Comparison of ENCODE assay signal across 8 cellular contexts in genomic region chr4:139453371-139454110, GRCh38. TPM values are rescaled to one million over a fixed set of nuclear protein-coding genes. Genes with fewer than 3 reads are reported as not detected.
DNase-seq lines count a peak whose midpoint lies in the region; ATAC-seq and TF ChIP-seq lines count a peak whose summit lies in the region.

No MANE protein-coding gene starts in this region.

- peaks cover 24% of the 10 kb centered on the region for H3F3A ChIP-seq in SK-N-SH (replicated peaks; ENCODE audit: insufficient read depth)

- no peak for TF ChIP-seq EP300 in SK-N-SH (IDR thresholded peaks at IDR 0.05; ENCODE audit: borderline replicate concordance in 1 of 2, low read depth in 1 of 2, low read length in 1 of 2)

- H3K4me1 Mint-ChIP-seq in activated naive CD8-positive, alpha-beta T cell (ENCODE audit: low read depth): peaks cover 58% of the 10 kb centered on the region

- peak overlapping the region; percentile 76 for H3K4me2 ChIP-seq in SK-N-SH

- WGBS in SK-N-SH (ENCODE audit: low lambda C conversion rate): 7% methylated on average over 3 of the region's 76 CpGs
- 0% methylated on average over 69 of the region's 76 CpGs; no CpG with 5 or more reads in 1 of the 2 donors for WGBS in testis, 2 donors

- TF ChIP-seq POLR2A in testis (IDR thresholded peaks at IDR 0.05): peak; percentile 21

- H3K9ac ChIP-seq in SK-N-SH: peak overlapping the region; percentile 75

- no peaks in the 10 kb centered on the region for H3K9me3 Mint-ChIP-seq in activated naive CD8-positive, alpha-beta T cell (ENCODE audit: low read depth)

- H3K27ac Mint-ChIP-seq in activated naive CD8-positive, alpha-beta T cell: peak overlapping the region; percentile 98

- H3K27ac ChIP-seq in SK-N-SH (ENCODE audit: low read depth in 2 of 2, low read length in 1 of 2): peak overlapping the region; percentile 88 to 96
- H3K27ac ChIP-seq in testis: peak overlapping the region; percentile 95 to 98

- H2AFZ ChIP-seq in SK-N-SH (ENCODE audit: low read depth): peak overlapping the region; percentile 84

- CTCF ChIA-PET in SK-N-SH (lab: Yijun Ruan, JAX): interaction anchor here (0.9 to 1.7 kb wide), 5 partner anchors 9 to 423 kb away, joined by 3 to 6 read pairs (median 3); no protein-coding TSS in a partner anchor

- no peaks in the 10 kb centered on the region for H3K9me2 ChIP-seq in SK-N-SH

- POLR2A ChIA-PET in SK-N-SH (lab: Yijun Ruan, JAX): interaction anchor here (0.6 to 1.6 kb wide), 7 partner anchors 10 to 550 kb away, joined by 3 to 11 read pairs (median 3); partner anchors contain the start of gene SETD7

- peaks cover 63% of the 10 kb centered on the region for H3K79me2 ChIP-seq in SK-N-SH (ENCODE audit: insufficient read depth)

- intact Hi-C loops in testis (cut with DNase I; ENCODE audit: low total_unique reads): loop anchor here (10.0 kb wide), 1 partner anchor 159 kb away; no protein-coding TSS in a partner anchor

- H3K4me3 ChIP-seq in GM12864 (ENCODE audit: low read depth, low read length): peak overlapping the region; percentile 100
- H3K4me3 ChIP-seq in SK-N-SH (ENCODE audit: low read depth in 2 of 2, low read length in 1 of 2): peak overlapping the region; percentile 99 to 100
- peak overlapping the region; percentile 92 to 93 for H3K4me3 ChIP-seq in testis

- no peak for TF ChIP-seq RAD21 in SK-N-SH (IDR thresholded peaks at IDR 0.05; ENCODE audit: low read length)

- H3K4me3 Mint-ChIP-seq in activated naive CD8-positive, alpha-beta T cell: peak overlapping the region; percentile 95

- peaks cover 0 to 12% of the 10 kb centered on the region in 2 experiments for H3K36me3 ChIP-seq in SK-N-SH (replicated peaks in 1 of 2; ENCODE audit: control insufficient read depth in 1 of 2, insufficient read depth in 2 of 2, low read length in 1 of 2)
- H3K36me3 ChIP-seq in testis (ENCODE audit: low read depth, missing control alignments): no peaks in the 10 kb centered on the region

- H3K9me3 ChIP-seq in SK-N-SH (no peaks in the 10 kb centered on the region), testis (no peaks in the 10 kb centered on the region)

- no peaks in the 10 kb centered on the region for H3K36me3 Mint-ChIP-seq in activated naive CD8-positive, alpha-beta T cell

- DNase-seq in GM12864 (ENCODE audit: low read depth) (peak; percentile 93), NCI-H1092 (lab: John Stamatoyannopoulos, UW) (peak; percentile 96), SK-N-SH (peak; percentile 95), glomerular visceral epithelial cell (ENCODE audit: extremely low spot score) (peak; percentile 97), omental fat pad (ENCODE audit: low spot score) (peak; percentile 91), testis (peak; percentile 98)

- H3K4me1 ChIP-seq in SK-N-SH (ENCODE audit: control insufficient read depth in 1 of 2, insufficient read depth in 2 of 2, low read depth in 1 of 2, low read length in 1 of 2) (peaks cover 16 to 17% of the 10 kb centered on the region in 2 experiments; a peak in 3 of 4 replicates), testis (peaks cover 29% of the 10 kb centered on the region)

- peak; percentile 88 for ATAC-seq in HG02623 (IDR thresholded peaks at IDR 0.05; ENCODE audit: unreplicated experiment)
- ATAC-seq in omental fat pad (ENCODE audit: low FRiP score): peak; percentile 98

- TF ChIP-seq CTCF in GM12864 (IDR thresholded peaks at IDR 0.05; ENCODE audit: low read depth, low read length, missing control alignments) (no peak), SK-N-SH (IDR thresholded peaks at IDR 0.05) (peak; percentile 36; the same call in 1 of the 2 replicates), omental fat pad (IDR thresholded peaks at IDR 0.05) (peak in 1 of 3 donors; percentile 18), testis (IDR thresholded peaks at IDR 0.05) (peak in 1 of 3 experiments; percentile 10)

- H4K20me1 ChIP-seq in SK-N-SH (ENCODE audit: insufficient read depth): peaks cover 28% of the 10 kb centered on the region; the same call in 1 of the 2 replicates

- H3K27me3 Mint-ChIP-seq in activated naive CD8-positive, alpha-beta T cell: no peaks in the 10 kb centered on the region

- H3K27me3 ChIP-seq in SK-N-SH (ENCODE audit: insufficient read depth): no peaks in the 10 kb centered on the region
- H3K27me3 ChIP-seq in testis: no peaks in the 10 kb centered on the region

TF ChIP-seq in SK-N-SH, 30 proteins besides CTCF, POLR2A, EP300 and RAD21 (continues in another document):
- TF ChIP-seq FOSL2 (IDR thresholded peaks at IDR 0.05; ENCODE audit: borderline replicate concordance, low read depth): no peak
- no peak for TF ChIP-seq GATA2 (CRISPR knock-in tag; IDR thresholded peaks at IDR 0.05)
- TF ChIP-seq ELF1 (IDR thresholded peaks at IDR 0.05): peak; percentile 57
- peak; percentile 81 for TF ChIP-seq TAF1 (IDR thresholded peaks at IDR 0.05; ENCODE audit: borderline replicate concordance, low read depth, low read length)
- TF ChIP-seq MEF2A (IDR thresholded peaks at IDR 0.05; ENCODE audit: borderline replicate concordance, low read depth): no peak
- TF ChIP-seq ZBTB33 (IDR thresholded peaks at IDR 0.05; ENCODE audit: borderline replicate concordance, low read depth): peak; percentile 98
- no peak for TF ChIP-seq MXI1 (IDR thresholded peaks at IDR 0.05; ENCODE audit: low read depth, low read length)
- no peak for TF ChIP-seq RFX5 (IDR thresholded peaks at IDR 0.05; ENCODE audit: low read length)
- TF ChIP-seq USF1 (IDR thresholded peaks at IDR 0.05; ENCODE audit: borderline replicate concordance, low read depth): 0 out of 2 replicates have a peak, but pooled peaks have one; percentile 18
- TF ChIP-seq JUND (IDR thresholded peaks at IDR 0.05): no peak
- TF ChIP-seq YY1 (IDR thresholded peaks at IDR 0.05; ENCODE audit: low read depth): no peak
- no peak for TF ChIP-seq RCOR1 (IDR thresholded peaks at IDR 0.05; ENCODE audit: low read length)
- TF ChIP-seq PBX3 (IDR thresholded peaks at IDR 0.05): 0 out of 2 replicates have a peak, but pooled peaks have one; percentile 33
- TF ChIP-seq NRF1 (IDR thresholded peaks at IDR 0.05; ENCODE audit: low read depth, low read length): peak; percentile 80
- no peak for TF ChIP-seq EZH2phosphoT487 (IDR thresholded peaks at IDR 0.05; ENCODE audit: borderline replicate concordance, low read depth)

RNA-seq across cellular contexts. Expression of gene RAB33B, which starts 0.4 kb away (rescaled TPM):
- polyA plus RNA-seq in SK-N-SH (2012; rRNA removed) (2.3 and 2.6 TPM in 2 replicates), testis (ENCODE audit: insufficient read depth, low read depth, low replicate concordance) (8.8 TPM)
- 3.2 and 3.4 TPM in 2 replicates for polyA plus RNA-seq in SK-N-SH (2012; cell fraction: cytosol; rRNA removed)
- polyA plus RNA-seq in SK-N-SH (2012; cell fraction: nucleus; rRNA removed): 2.1 and 2.8 TPM in 2 replicates
- total RNA-seq in omental fat pad (10 to 100 TPM in 2 of 4 donors, 1 to 10 TPM in 2; 7.4 to 14.8 (median 10.6) TPM), testis (10 to 100 TPM; 10.9 to 12.1 TPM)

Comparison
In these comparisons a context has a peak if more than half of its experiments do, and no peak if none do; other contexts are left out.
1. Peak in every context shown above with its lines: DNase-seq, ATAC-seq, H3K4me3 ChIP-seq and H3K27ac ChIP-seq.